In genomic region chr7:38319873-38320272, GRCh38 we compare ENCODE assay signal across 1 cellular context.
TF ChIP-seq lines count a peak whose summit lies in the region.

No MANE protein-coding gene starts in this region.

TF ChIP-seq in GM12878, 131 proteins besides CTCF, POLR2A, EP300 and RAD21:
- TF ChIP-seq IRF3 (IDR thresholded peaks at IDR 0.05), result no peak
- no peak for TF ChIP-seq RCOR1 (conservative IDR thresholded peaks at IDR 0.05; ENCODE audit: low read depth, low read length)
- TF ChIP-seq SPI1 (IDR thresholded peaks at IDR 0.05; ENCODE audit: borderline replicate concordance, insufficient read depth, low read depth, low read length), result no peak
- TF ChIP-seq RUNX3 (IDR thresholded peaks at IDR 0.05; ENCODE audit: low read length), result no peak
